Comparison of ENCODE assay signal across 20 cellular contexts in the genomic region with DNA sequence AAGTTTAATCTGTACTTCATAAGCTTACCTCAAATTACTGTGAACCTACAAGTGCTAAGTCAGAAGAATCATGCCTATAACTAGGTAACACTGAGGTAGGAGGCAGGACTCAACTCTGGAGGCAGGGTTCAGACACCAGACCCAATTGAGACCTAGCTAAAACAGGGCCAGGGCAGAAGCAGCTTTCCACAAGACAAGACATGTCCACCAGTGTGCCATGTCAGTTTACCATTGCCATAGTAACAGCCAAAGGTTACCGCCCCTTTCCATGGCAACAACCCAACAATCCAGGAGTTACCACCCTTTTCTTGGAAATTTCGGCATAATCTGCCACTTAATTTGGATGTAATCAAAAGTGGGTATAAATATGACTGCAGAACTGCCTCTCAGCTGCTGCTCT.
"Had no signal": no experiment of that assay in that cellular context is flagged by ENCODE, and none has a peak within 500 bp of the region (broad histone marks: within the 10 kb centered on the region; RNA-seq: fewer than 3 reads in every experiment).

No MANE protein-coding gene starts in this region.

- DNase-seq: activated CD4-positive, alpha-beta T cell treated with anti-CD3 and anti-CD28 coated beads for 36 hours; activated CD4-positive, alpha-beta T cell treated with anti-CD3 and anti-CD28 coated beads, Interleukin-2, amount 50 U/mL, for 48 hours; activated gamma-delta T cell treated with Interleukin-2 at 50 U/mL for 16 hours; activated naive CD8-positive, alpha-beta T cell treated with anti-CD3 and anti-CD28 coated beads for 36 hours; activated T-cell treated with anti-CD3 and anti-CD28 coated beads for 4 hours; amniotic stem cell; caudate nucleus; dorsolateral prefrontal cortex; heart left ventricle; kidney glomerular epithelial cell; mesenchymal stem cell; mucosa of descending colon; naive B cell; stimulated activated CD4-positive, alpha-beta T cell treated with anti-CD3 and anti-CD28 coated beads, Interleukin-12 subunit alpha, Interleukin-12 subunit beta, amount 100 ng/mL, for 4 hours; stimulated activated CD4-positive, alpha-beta T cell treated with anti-CD3 and anti-CD28 coated beads, Interleukin-1b, Interleukin-23, amount 100 ng/mL, for 48 hours; stimulated activated CD8-positive, alpha-beta memory T cell treated with anti-CD3 and anti-CD28 coated beads, Interleukin-4, amount 100 ng/mL, for 48 hours; stimulated activated naive CD4-positive, alpha-beta T cell treated with Interleukin-2 at 50 U/mL for 16 hours; thyroid gland had no signal

- ATAC-seq: activated CD4-positive, alpha-beta T cell treated with anti-CD3 and anti-CD28 coated beads for 36 hours; gastroesophageal sphincter; heart left ventricle; mucosa of descending colon; WTC11 had no signal
